In the genomic region with DNA sequence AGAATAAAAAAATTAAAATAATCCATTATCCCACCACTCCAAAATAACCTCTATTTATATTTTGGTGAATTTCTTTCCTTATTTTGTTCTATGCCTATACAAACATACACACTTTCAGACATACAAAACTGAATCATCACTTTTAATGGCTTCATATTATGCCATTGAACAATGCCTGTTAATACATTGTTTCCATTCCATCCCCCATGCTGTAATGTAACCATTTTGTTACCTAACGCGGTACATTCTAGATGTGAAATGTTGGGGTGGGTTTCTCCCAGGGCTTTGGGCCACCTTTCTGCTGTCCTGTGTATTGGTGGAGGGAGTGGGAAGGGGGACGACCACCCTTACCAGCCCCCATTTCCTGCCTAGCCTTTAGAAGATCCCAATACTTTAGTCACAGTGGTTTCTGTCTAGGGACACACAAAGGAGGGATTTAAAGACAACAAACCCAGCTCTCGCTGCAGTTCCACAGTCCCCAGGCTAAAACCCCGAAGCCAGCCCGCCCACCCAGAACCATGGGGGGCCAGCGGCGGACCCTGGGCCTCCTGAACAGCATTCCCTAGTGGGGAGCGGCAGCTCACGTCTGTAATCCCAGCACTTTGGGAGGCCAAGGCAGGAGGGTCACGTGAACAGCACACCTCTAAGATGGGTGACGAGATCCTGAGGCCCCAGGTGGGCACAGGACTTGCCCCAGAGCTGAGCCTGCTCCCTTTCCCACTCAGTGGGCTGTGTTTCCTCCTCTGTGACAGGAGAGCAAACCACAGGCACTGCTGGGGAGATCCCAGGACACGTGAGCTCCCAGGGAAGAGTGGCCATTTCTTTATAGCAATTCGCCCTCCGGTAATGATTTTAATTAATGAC, we compare ENCODE assay signal across 1 cellular context.
TF ChIP-seq lines count a peak whose summit lies in the region.

No MANE protein-coding gene starts in this region.

TF ChIP-seq in liver, 16 proteins besides CTCF, POLR2A, EP300 and RAD21 (continued from another document):
- TF ChIP-seq HNF4G (IDR thresholded peaks at IDR 0.05) (no peak), FOXA2 (IDR thresholded peaks at IDR 0.05) (no peak), RXRA (IDR thresholded peaks at IDR 0.05) (no peak), FOXA1 (IDR thresholded peaks at IDR 0.05) (no peak), YY1 (IDR thresholded peaks at IDR 0.05) (no peak)
